ENCODE assay signal across 25 cellular contexts in the genomic region with DNA sequence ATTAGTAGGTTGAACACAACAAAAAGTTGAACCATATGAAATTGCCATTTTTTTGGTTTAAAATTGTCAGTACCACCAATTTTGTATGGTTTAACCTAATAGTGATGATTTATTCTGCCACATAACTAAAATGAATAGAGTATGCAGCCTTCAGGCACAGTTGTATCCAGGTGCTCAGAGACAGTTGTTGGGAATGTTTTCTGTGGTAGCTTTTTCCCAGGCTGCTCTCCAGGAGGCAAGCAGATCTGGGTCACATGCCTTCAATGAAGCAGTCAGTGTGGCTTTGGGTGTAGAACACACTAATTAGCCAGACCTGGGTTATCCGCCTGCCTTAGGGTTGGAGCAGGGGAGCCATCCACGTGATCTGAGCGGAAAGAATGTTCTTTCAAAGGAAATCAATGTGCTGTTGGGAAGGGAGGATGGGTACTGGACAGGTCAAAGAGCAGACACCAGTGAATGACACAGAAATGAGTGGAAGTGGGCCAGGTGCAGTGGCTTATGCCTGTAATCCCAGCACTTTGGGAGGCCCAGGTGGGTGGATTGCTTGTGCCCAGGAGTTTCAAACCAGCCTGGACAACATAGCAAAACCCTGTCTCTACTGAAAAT. TPM values are rescaled to one million over a fixed set of nuclear protein-coding genes. Genes with fewer than 3 reads are reported as not detected.
DNase-seq lines count a peak whose midpoint lies in the region; ATAC-seq, FAIRE-seq and TF ChIP-seq lines count a peak whose summit lies in the region.
"Had no signal": no experiment of that assay in that cellular context is flagged by ENCODE, and none has a peak within 500 bp of the region (broad histone marks: within the 10 kb centered on the region; RNA-seq: fewer than 3 reads in every experiment).

No MANE protein-coding gene starts in this region.

- H3K4me3 ChIP-seq in HEK293 (ENCODE audit: low read depth, low read length) (no peak overlapping the region), liver (ENCODE audit: low read depth in 1 of 3, low read length in 3 of 3) (no peak overlapping the region), right cardiac atrium (ENCODE audit: low read length) (no peak overlapping the region)
- H3K4me3 ChIP-seq in CD8-positive, alpha-beta T cell (ENCODE audit: low read depth, low read length) = no peak overlapping the region
- H3K4me3 ChIP-seq: BLaER1 treated with 17β-estradiol and CSF1 and Interleukin-3, amounts not matched to agents 10 nM and 100 nM; SK-N-MC had no signal

- H3K4me3 Mint-ChIP-seq in progenitor cell of endocrine pancreas (ENCODE audit: low read depth) = no peak overlapping the region
- no peak overlapping the region for H3K4me3 Mint-ChIP-seq in CD8-positive, alpha-beta T cell
- H3K4me3 Mint-ChIP-seq: CD8-positive, alpha-beta memory T cell had no signal

- POLR2A ChIA-PET in HEK293 (lab: Yijun Ruan, JAX) = no interaction called here
- POLR2A ChIA-PET in CD8-positive, alpha-beta T cell (lab: Charles Lee) = no interaction called here

- intact Hi-C loops in right cardiac atrium (cut with DNase I) = no loop called here
- intact Hi-C loops in CD8-positive, alpha-beta T cell (cut with DNase I, micrococcal nuclease) = no loop called here

- H3K36me3 ChIP-seq in HEK293 (ENCODE audit: control insufficient read depth in 2 of 2, insufficient read depth in 1 of 2, low read length in 2 of 2) (peaks cover 61 to 80% of the 10 kb centered on the region in 2 experiments), liver (ENCODE audit: control insufficient read depth in 4 of 4, insufficient read depth in 3 of 4, low read depth in 1 of 4, low read length in 3 of 4) (peaks cover 0 to 11% (median 6%) of the 10 kb centered on the region in 4 donors)
- no peaks in the 10 kb centered on the region for H3K36me3 ChIP-seq in CD8-positive, alpha-beta T cell (ENCODE audit: insufficient read depth, low read length)

- peak overlapping the region in 1 of 2 donors; percentile 58 for H3K9ac ChIP-seq in liver (ENCODE audit: low read depth in 1 of 2, low read length in 2 of 2)

- H3K36me3 Mint-ChIP-seq in progenitor cell of endocrine pancreas (ENCODE audit: insufficient read depth) = peaks cover 19% of the 10 kb centered on the region
- H3K36me3 Mint-ChIP-seq in CD8-positive, alpha-beta T cell = peaks cover 62% of the 10 kb centered on the region

- WGBS in liver = 32% methylated on average over 3 of the region's 3 CpGs
- 85% methylated on average over 3 of the region's 3 CpGs for WGBS in right cardiac atrium

- ATAC-seq in right cardiac atrium = no peak
- no peak for ATAC-seq in CD8-positive, alpha-beta T cell

- DNase-seq in dermis microvascular lymphatic vessel endothelial cell (ENCODE audit: low read depth in 2 of 2) = peak; percentile 78 to 96
- DNase-seq in progenitor cell of endocrine pancreas (ENCODE audit: low spot score, unreplicated experiment) = no peak
- no peak for DNase-seq in midbrain (lab: John Stamatoyannopoulos, UW)
- DNase-seq in right cardiac atrium = no peak
- no peak for DNase-seq in D721Med (ENCODE audit: insufficient read length, low spot score)
- DNase-seq in CD8-positive, alpha-beta T cell = no peak
- DNase-seq: 8988T; CD8-positive, alpha-beta memory T cell; DMS53; GDM1; NCI-H1417; NCI-H1694 treated with DMSO at 0.1 percent for 48 hours; NCI-H2081 treated with DMSO at 0.1 percent for 48 hours; NCI-H2171 treated with DMSO at 0.1 percent for 48 hours; NCI-H526; Right ventricle myocardium superior had no signal

- H3K27me3 ChIP-seq in liver (ENCODE audit: control insufficient read depth in 4 of 4, insufficient read depth in 4 of 4, low read length in 3 of 4) (no peaks in the 10 kb centered on the region), right cardiac atrium (ENCODE audit: control insufficient read depth, insufficient read depth) (no peaks in the 10 kb centered on the region)
- H3K27me3 ChIP-seq in CD8-positive, alpha-beta T cell (ENCODE audit: insufficient read depth, low read length) = no peaks in the 10 kb centered on the region
- H3K27me3 ChIP-seq: BLaER1 treated with 17β-estradiol and CSF1 and Interleukin-3, amounts not matched to agents 10 nM and 100 nM had no signal

- peak overlapping the region; percentile 69 for H3K27ac Mint-ChIP-seq in progenitor cell of endocrine pancreas
- H3K27ac Mint-ChIP-seq in CD8-positive, alpha-beta T cell = no peak overlapping the region

- TF ChIP-seq CTCF in HEK293 (tag by site-specific recombination; IDR thresholded peaks at IDR 0.05) = no peak
- TF ChIP-seq CTCF in liver (IDR thresholded peaks at IDR 0.05; ENCODE audit: low read depth, low read length, missing input control) = no peak
- no peak for TF ChIP-seq CTCF in progenitor cell of endocrine pancreas (IDR thresholded peaks at IDR 0.05; ENCODE audit: unreplicated experiment)
- TF ChIP-seq CTCF in D721Med (IDR thresholded peaks at IDR 0.05; ENCODE audit: insufficient read depth, missing control alignments) = no peak
- TF ChIP-seq CTCF in CD8-positive, alpha-beta T cell (IDR thresholded peaks at IDR 0.05) = no peak

- no peaks in the 10 kb centered on the region for H3K27me3 Mint-ChIP-seq in progenitor cell of endocrine pancreas
- no peaks in the 10 kb centered on the region for H3K27me3 Mint-ChIP-seq in CD8-positive, alpha-beta T cell (ENCODE audit: low read depth)
- H3K27me3 Mint-ChIP-seq: CD8-positive, alpha-beta memory T cell had no signal

- H3K9me3 ChIP-seq in HEK293 (ENCODE audit: control insufficient read depth, insufficient read depth, low read depth, low read length) (no peaks in the 10 kb centered on the region), liver (ENCODE audit: control insufficient read depth in 4 of 4, low read length in 3 of 4) (no peaks in the 10 kb centered on the region), right cardiac atrium (ENCODE audit: control insufficient read depth, low read length) (no peaks in the 10 kb centered on the region)
- no peaks in the 10 kb centered on the region for H3K9me3 ChIP-seq in CD8-positive, alpha-beta T cell (ENCODE audit: low read length)

- FAIRE-seq in D721Med (lab: Jason Lieb, UNC) = no peak
- FAIRE-seq: GM18507, RCC 7860 had no signal

- CTCF ChIA-PET in HEK293 (lab: Yijun Ruan, JAX) = interaction anchor here (0.6 kb wide), 1 partner anchor 204 kb away, joined by 3 read pairs; no protein-coding TSS in a partner anchor
- CTCF ChIA-PET in CD8-positive, alpha-beta T cell (lab: Charles Lee) = no interaction called here

- peaks cover 5% of the 10 kb centered on the region for H3K9me3 Mint-ChIP-seq in progenitor cell of endocrine pancreas (ENCODE audit: low read depth)
- H3K9me3 Mint-ChIP-seq in CD8-positive, alpha-beta T cell = no peaks in the 10 kb centered on the region
- H3K9me3 Mint-ChIP-seq: CD8-positive, alpha-beta memory T cell had no signal

- peaks cover 13% of the 10 kb centered on the region for H3K4me1 ChIP-seq in HEK293 (ENCODE audit: control insufficient read depth, insufficient read depth, low read length)
- peaks cover 5 to 36% (median 24%) of the 10 kb centered on the region in 4 donors for H3K4me1 ChIP-seq in liver (ENCODE audit: control insufficient read depth in 4 of 4, insufficient read depth in 4 of 4, low read length in 3 of 4)
- H3K4me1 ChIP-seq in right cardiac atrium (ENCODE audit: control insufficient read depth, insufficient read depth, low read length) = no peaks in the 10 kb centered on the region
- no peaks in the 10 kb centered on the region for H3K4me1 ChIP-seq in CD8-positive, alpha-beta T cell (ENCODE audit: insufficient read depth, low read length)

- no peaks in the 10 kb centered on the region for H3K4me1 Mint-ChIP-seq in progenitor cell of endocrine pancreas (ENCODE audit: low read depth)
- no peaks in the 10 kb centered on the region for H3K4me1 Mint-ChIP-seq in CD8-positive, alpha-beta T cell (ENCODE audit: low read depth)
- H3K4me1 Mint-ChIP-seq: CD8-positive, alpha-beta memory T cell had no signal

- TF ChIP-seq RAD21 in liver (IDR thresholded peaks at IDR 0.05) = peak; percentile 47 to 65

- H3K27ac ChIP-seq in HEK293 (ENCODE audit: extremely low read depth, low read depth, low read length) (no peak overlapping the region), liver (ENCODE audit: low read depth in 1 of 2, low read length in 2 of 2) (peak overlapping the region; percentile 87 to 89), right cardiac atrium (ENCODE audit: low read length) (no peak overlapping the region)
- no peak overlapping the region for H3K27ac ChIP-seq in CD8-positive, alpha-beta T cell (ENCODE audit: low read depth, low read length)
- H3K27ac ChIP-seq: BLaER1 treated with 17β-estradiol and CSF1 and Interleukin-3, amounts not matched to agents 10 nM and 100 nM had no signal

TF ChIP-seq in HEK293, 187 proteins besides CTCF, POLR2A, EP300 and RAD21:
- TF ChIP-seq ZNF76 (tag by site-specific recombination; IDR thresholded peaks at IDR 0.05; ENCODE audit: borderline replicate concordance, low read depth) (no peak), GLIS1 (tag by site-specific recombination; IDR thresholded peaks at IDR 0.05) (peak; percentile 34; the same call in 1 of the 2 replicates), SP7 (tag by site-specific recombination; IDR thresholded peaks at IDR 0.05) (no peak)

TF ChIP-seq in liver, 16 proteins besides CTCF, POLR2A, EP300 and RAD21 (continues in another document):
- TF ChIP-seq TAF1 (conservative IDR thresholded peaks at IDR 0.05) (no peak), SP1 (IDR thresholded peaks at IDR 0.05) (peak; percentile 95), FOXA2 (IDR thresholded peaks at IDR 0.05) (peak; percentile 69)

RNA-seq across cellular contexts. Expression of a gene that starts 28.6 kb away (rescaled TPM):
- total RNA-seq in dermis microvascular lymphatic vessel endothelial cell (7.4 and 19.8 TPM in 2 replicates), liver (1 to 10 TPM; 3.5 to 8.6 TPM), progenitor cell of endocrine pancreas (57.5 and 60.4 TPM in 2 replicates), right cardiac atrium (10 to 100 TPM; 29.0 to 54.5 (median 40.4) TPM)
- polyA plus RNA-seq in liver (10 to 100 TPM in 1 of 2 donors, 1 to 10 TPM in 1; 3.5 to 11.1 TPM), right cardiac atrium (21.0 TPM)
- total RNA-seq in CD8-positive, alpha-beta T cell = 10 to 100 TPM; 17.2 to 19.9 TPM

RNA-seq across cellular contexts. Expression of a gene that starts 34.5 kb away (rescaled TPM):
- 0.63 and 1.0 TPM in 2 replicates for total RNA-seq in dermis microvascular lymphatic vessel endothelial cell
- 1 to 10 TPM; 4.0 to 7.3 TPM for total RNA-seq in liver
- 1 to 10 TPM; 1.3 to 4.2 TPM for polyA plus RNA-seq in liver
- total RNA-seq in progenitor cell of endocrine pancreas = not detected in 2 replicates
- 1 to 10 TPM; 3.4 to 5.6 (median 4.5) TPM for total RNA-seq in right cardiac atrium
- polyA plus RNA-seq in right cardiac atrium = 2.7 TPM
- not detected for total RNA-seq in CD8-positive, alpha-beta T cell
- total RNA-seq: CD8-positive, alpha-beta memory T cell; H4; MCF 10A; OCI-LY7 had no signal
- polyA plus RNA-seq: CD8-positive, alpha-beta memory T cell had no signal

RNA-seq across cellular contexts. Expression of a gene that starts 43.0 kb away (rescaled TPM):
- total RNA-seq in dermis microvascular lymphatic vessel endothelial cell = 0.13 TPM in 1 of 2 replicates, not detected in the other
- total RNA-seq in liver = under 1 TPM; 0.17 to 0.37 TPM
- under 1 TPM in 1 of 2 donors, not detected in 1; 0.05 TPM for polyA plus RNA-seq in liver
- not detected in 2 replicates for total RNA-seq in progenitor cell of endocrine pancreas
- 1,000 to 10,000 TPM; 2,910 to 4,826 (median 3,330) TPM for total RNA-seq in right cardiac atrium
- 5,160 TPM for polyA plus RNA-seq in right cardiac atrium
- not detected for total RNA-seq in CD8-positive, alpha-beta T cell
- total RNA-seq: CD8-positive, alpha-beta memory T cell; H4; MCF 10A; OCI-LY7 had no signal

Comparison
In these comparisons a context has a peak if more than half of its experiments do, and no peak if none do; other contexts are left out.
1. H3K27ac ChIP-seq: peak in liver (2 of 2); none in HEK293 (single experiment), right cardiac atrium (single experiment) and CD8-positive, alpha-beta T cell (single experiment).
2. DNase-seq: peak in dermis microvascular lymphatic vessel endothelial cell (2 of 2); none in progenitor cell of endocrine pancreas (single experiment), midbrain (single experiment), right cardiac atrium (0 of 3), D721Med (single experiment) and CD8-positive, alpha-beta T cell (0 of 7).
3. RNA of a gene that starts 43.0 kb away (total RNA-seq): 2,910 to 4,826 TPM in right cardiac atrium; 0.17 to 0.37 TPM in liver, not detected in progenitor cell of endocrine pancreas, 0.13 TPM in dermis microvascular lymphatic vessel endothelial cell and not detected in CD8-positive, alpha-beta T cell; every median in the first group is over 1,000 times any median in the second.